In genomic region chr10:98461500-98461842, GRCh38 we compare ENCODE assay signal across 22 cellular contexts. TPM values are rescaled to one million over a fixed set of nuclear protein-coding genes. Genes with fewer than 3 reads are reported as not detected.
DNase-seq lines count a peak whose midpoint lies in the region; ATAC-seq, FAIRE-seq and TF ChIP-seq lines count a peak whose summit lies in the region.
"Had no signal": no experiment of that assay in that cellular context is flagged by ENCODE, and none has a peak within 500 bp of the region (broad histone marks: within the 10 kb centered on the region; RNA-seq: fewer than 3 reads in every experiment).

No MANE protein-coding gene starts in this region.

- H3K4me1 Mint-ChIP-seq in activated T-helper 17 cell treated with anti-CD3 and anti-CD28 coated beads, Interleukin-2, amount 50 U/mL, for 72 hours: no peaks in the 10 kb centered on the region
- H3K4me1 Mint-ChIP-seq: activated CD4-positive, alpha-beta T cell treated with anti-CD3 and anti-CD28 coated beads, Interleukin-2, amount 10 ng/mL, durations not matched to agents 7 days and 5 days had no signal

- in situ Hi-C loops in GM23248 (cut with MboI) (loop anchor here (10.0 kb wide), 1 partner anchor 793 kb away; no protein-coding TSS in a partner anchor), HepG2 (cut with HindIII; ENCODE audit: extremely low pct_ligation_motif_present, low pct_unique_long_range_greater_than_20kb) (loop anchor here (25.0 kb wide), 1 partner anchor 576 kb away; no protein-coding TSS in a partner anchor)

- no peak for ATAC-seq in activated T-helper 17 cell treated with anti-CD3 and anti-CD28 coated beads, Interleukin-2, amount 50 U/mL, for 72 hours (replicated peaks)
- ATAC-seq in HepG2: no peak

- peaks cover 10% of the 10 kb centered on the region; the same call in 1 of the 2 replicates for H3F3A ChIP-seq in GM23248 (ENCODE audit: insufficient read depth)

- H3K4me1 ChIP-seq in GM23248 (ENCODE audit: insufficient read depth) (peaks cover 9% of the 10 kb centered on the region), keratinocyte (ENCODE audit: control insufficient read depth, extremely low read depth, insufficient read depth, low read length) (peaks cover 25% of the 10 kb centered on the region), skeletal muscle satellite cell (ENCODE audit: control insufficient read depth, insufficient read depth, low read length) (peaks cover 17% of the 10 kb centered on the region), HepG2 (ENCODE audit: insufficient read depth, low read length) (peaks cover 14% of the 10 kb centered on the region; the same call in 1 of the 2 replicates)

- TF ChIP-seq CTCF in keratinocyte (optimal IDR thresholded peaks at IDR 0.05 in 1 of 3, IDR thresholded peaks at IDR 0.05 in 1 of 3, conservative IDR thresholded peaks at IDR 0.05 in 1 of 3; ENCODE audit: extremely low read depth in 1 of 3, insufficient read depth in 2 of 3, low read length in 3 of 3) (no peak), HepG2 (CRISPR knock-in tag; IDR thresholded peaks at IDR 0.05) (no peak)

- 96 to 99% methylated on average over 3 of the region's 3 CpGs for WGBS in GM23248 (ENCODE audit: low coverage in 1 of 2, low lambda C conversion rate in 2 of 2, missing lambda C conversion rate in 2 of 2), 2 experiments
- 72% methylated on average over 3 of the region's 3 CpGs for WGBS in HepG2 (ENCODE audit: low lambda C conversion rate)

- H3K79me2 ChIP-seq in GM23248 (ENCODE audit: insufficient read depth) (no peaks in the 10 kb centered on the region), keratinocyte (ENCODE audit: control insufficient read depth, insufficient read depth, low read length) (no peaks in the 10 kb centered on the region), HepG2 (ENCODE audit: insufficient read depth, low read length) (no peaks in the 10 kb centered on the region)

- intact Hi-C loops in HepG2 (cut with micrococcal nuclease; ENCODE audit: unreplicated experiment): loop anchor here (10.0 kb wide), 1 partner anchor 403 kb away; no protein-coding TSS in a partner anchor

- peak overlapping the region; percentile 40 for H3K4me2 ChIP-seq in GM23248 (ENCODE audit: unreplicated experiment)
- no peak overlapping the region for H3K4me2 ChIP-seq in keratinocyte (ENCODE audit: control insufficient read depth, extremely low read depth, insufficient read depth, low read depth, low read length)
- H3K4me2 ChIP-seq in skeletal muscle satellite cell (ENCODE audit: low read length): peak overlapping the region; percentile 49
- no peak overlapping the region for H3K4me2 ChIP-seq in HepG2 (ENCODE audit: low read depth, low read length)
- H3K4me2 ChIP-seq: neural progenitor cell had no signal

- peaks cover 17% of the 10 kb centered on the region for H3K27me3 Mint-ChIP-seq in activated T-helper 17 cell treated with anti-CD3 and anti-CD28 coated beads, Interleukin-2, amount 50 U/mL, for 72 hours

- H4K20me1 ChIP-seq in GM23248 (ENCODE audit: insufficient read depth) (no peaks in the 10 kb centered on the region), keratinocyte (ENCODE audit: control insufficient read depth, extremely low read depth, insufficient read depth, low read length) (no peaks in the 10 kb centered on the region), HepG2 (ENCODE audit: insufficient read depth, low read length) (no peaks in the 10 kb centered on the region)

- no peak overlapping the region for H3K9ac ChIP-seq in GM23248
- H3K9ac ChIP-seq in keratinocyte (ENCODE audit: control insufficient read depth, extremely low read depth, insufficient read depth, low read length): no peak overlapping the region
- no peak overlapping the region for H3K9ac ChIP-seq in skeletal muscle satellite cell (ENCODE audit: low read depth, low read length)
- H3K9ac ChIP-seq in HepG2 (ENCODE audit: insufficient read depth, low read depth, low read length): no peak overlapping the region
- H3K9ac ChIP-seq: neural progenitor cell had no signal

- dilution Hi-C loops in keratinocyte (cut with MboI; ENCODE audit: extremely low pct_ligation_motif_present, low sequenced_read_pairs): no loop called here

- H3K27ac Mint-ChIP-seq in activated T-helper 17 cell treated with anti-CD3 and anti-CD28 coated beads, Interleukin-2, amount 50 U/mL, for 72 hours: peak overlapping the region; percentile 14
- H3K27ac Mint-ChIP-seq: activated CD4-positive, alpha-beta T cell treated with anti-CD3 and anti-CD28 coated beads, Interleukin-2, amount 10 ng/mL, durations not matched to agents 7 days and 5 days; endodermal cell; neural progenitor cell had no signal

- H3K9me1 ChIP-seq in keratinocyte (ENCODE audit: control insufficient read depth, extremely low read depth, insufficient read depth, low read length): no peaks in the 10 kb centered on the region

- TF ChIP-seq EP300 in HepG2 (IDR thresholded peaks at IDR 0.05; ENCODE audit: low read depth in 2 of 2, low read length in 2 of 2): no peak
- no peak for TF ChIP-seq EP300 in HepG2 (CRISPR knock-in tag; IDR thresholded peaks at IDR 0.05; ENCODE audit: borderline replicate concordance)

- H3K4me3 ChIP-seq in GM23248 (no peak overlapping the region), keratinocyte (ENCODE audit: control insufficient read depth in 2 of 3, extremely low read depth in 1 of 3, insufficient read depth in 2 of 3, low read depth in 1 of 3, low read length in 3 of 3) (no peak overlapping the region), skeletal muscle satellite cell (ENCODE audit: low read length) (no peak overlapping the region), HepG2 (replicated peaks in 1 of 3; ENCODE audit: insufficient read depth in 1 of 3, low read depth in 2 of 3, low read length in 3 of 3) (no peak overlapping the region)
- H3K4me3 ChIP-seq: neural progenitor cell, testis had no signal

- BruUV-seq in HepG2 (replicated peaks; lab: Mats Ljungman, UMichigan): no TSS peak

- no peak overlapping the region for H3K4me3 Mint-ChIP-seq in activated T-helper 17 cell treated with anti-CD3 and anti-CD28 coated beads, Interleukin-2, amount 50 U/mL, for 72 hours
- H3K4me3 Mint-ChIP-seq: activated CD4-positive, alpha-beta T cell treated with anti-CD3 and anti-CD28 coated beads, Interleukin-2, amount 10 ng/mL, durations not matched to agents 7 days and 5 days; endodermal cell; neural progenitor cell had no signal

- no peaks in the 10 kb centered on the region for H3K9me2 ChIP-seq in GM23248 (ENCODE audit: insufficient read depth)

- H3K36me3 ChIP-seq in GM23248 (ENCODE audit: low read depth) (no peaks in the 10 kb centered on the region), keratinocyte (ENCODE audit: control insufficient read depth in 2 of 2, extremely low read depth in 1 of 2, insufficient read depth in 2 of 2, low read length in 2 of 2) (no peaks in the 10 kb centered on the region), skeletal muscle satellite cell (ENCODE audit: insufficient read depth, low read length) (no peaks in the 10 kb centered on the region), HepG2 (replicated peaks in 1 of 2; ENCODE audit: control insufficient read depth in 1 of 2, insufficient read depth in 2 of 2, low read length in 2 of 2) (no peaks in the 10 kb centered on the region)
- H3K36me3 ChIP-seq: neural progenitor cell had no signal

- POLR2A ChIA-PET in HepG2 (lab: Yijun Ruan, JAX): interaction anchor here (1.3 kb wide), 2 partner anchors 15 to 46 kb away, joined by 4 to 5 read pairs; partner anchors contain the start of genes HPS1 and PYROXD2

- H3K9me3 Mint-ChIP-seq in activated T-helper 17 cell treated with anti-CD3 and anti-CD28 coated beads, Interleukin-2, amount 50 U/mL, for 72 hours: no peaks in the 10 kb centered on the region
- H3K9me3 Mint-ChIP-seq: activated CD4-positive, alpha-beta T cell treated with anti-CD3 and anti-CD28 coated beads, Interleukin-2, amount 10 ng/mL, durations not matched to agents 7 days and 5 days; endodermal cell; neural progenitor cell had no signal

- FAIRE-seq in keratinocyte (lab: Jason Lieb, UNC) (no peak), frontal cortex (lab: Jason Lieb, UNC) (no peak), HepG2 (lab: Jason Lieb, UNC) (no peak)
- FAIRE-seq: colon, kidney had no signal

- TF ChIP-seq RAD21 in HepG2 (CRISPR knock-in tag; IDR thresholded peaks at IDR 0.05): no peak

- CTCF ChIA-PET in HepG2 (lab: Yijun Ruan, JAX; ENCODE audit: low intra/inter-chr PET ratio, low total read pairs): no interaction called here

- no peak for TF ChIP-seq POLR2A in HepG2 (IDR thresholded peaks at IDR 0.05; ENCODE audit: insufficient read depth in 1 of 2, low read depth in 2 of 2, low read length in 2 of 2)

- H3K36me3 Mint-ChIP-seq in activated T-helper 17 cell treated with anti-CD3 and anti-CD28 coated beads, Interleukin-2, amount 50 U/mL, for 72 hours (ENCODE audit: low read depth): no peaks in the 10 kb centered on the region
- H3K36me3 Mint-ChIP-seq: neural progenitor cell had no signal

- H2AFZ ChIP-seq in GM23248: no peak overlapping the region
- no peak overlapping the region for H2AFZ ChIP-seq in keratinocyte (ENCODE audit: control insufficient read depth, low read length)
- no peak overlapping the region for H2AFZ ChIP-seq in HepG2 (ENCODE audit: low read length)
- H2AFZ ChIP-seq: neural progenitor cell had no signal

- H3K27me3 ChIP-seq in GM23248 (replicated peaks; ENCODE audit: insufficient read depth) (no peaks in the 10 kb centered on the region), keratinocyte (ENCODE audit: control insufficient read depth, extremely low read depth, insufficient read depth, low read length) (no peaks in the 10 kb centered on the region), skeletal muscle satellite cell (ENCODE audit: control insufficient read depth, insufficient read depth, low read length) (peaks cover 8% of the 10 kb centered on the region), HepG2 (ENCODE audit: control insufficient read depth in 1 of 2, insufficient read depth in 2 of 2, low read length in 2 of 2) (peaks cover 0 to 1% of the 10 kb centered on the region in 2 experiments; a peak in 2 of 5 replicates)
- H3K27me3 ChIP-seq: testis had no signal

- H3K27ac ChIP-seq in GM23248 (no peak overlapping the region), keratinocyte (ENCODE audit: control insufficient read depth, insufficient read depth, low read length) (peak overlapping the region; percentile 48), HepG2 (ENCODE audit: extremely low read length, insufficient read depth, low read length) (no peak overlapping the region)
- H3K27ac ChIP-seq: neural progenitor cell had no signal

- no peaks in the 10 kb centered on the region for H3K9me3 ChIP-seq in GM23248 (ENCODE audit: low read depth)
- no peaks in the 10 kb centered on the region for H3K9me3 ChIP-seq in keratinocyte (ENCODE audit: control insufficient read depth, low read depth, low read length)
- H3K9me3 ChIP-seq in skeletal muscle satellite cell (replicated peaks; ENCODE audit: low read length): no peaks in the 10 kb centered on the region
- no peaks in the 10 kb centered on the region for H3K9me3 ChIP-seq in HepG2 (ENCODE audit: low read length)
- H3K9me3 ChIP-seq: testis had no signal

- DNase-seq in GM23248: no peak
- DNase-seq in keratinocyte (ENCODE audit: low read depth, low spot score): no peak
- no peak for DNase-seq in mesenteric fat pad (ENCODE audit: low spot score)
- DNase-seq in frontal cortex (ENCODE audit: low spot score in 2 of 2): no peak
- no peak for DNase-seq in HepG2 (ENCODE audit: low spot score)
- DNase-seq: activated CD4-positive, alpha-beta T cell treated with anti-CD3 and anti-CD28 coated beads, Interleukin-2, amount 10 ng/mL, durations not matched to agents 7 days and 5 days; activated CD8-positive, alpha-beta memory T cell treated with anti-CD3 and anti-CD28 coated beads, Interleukin-2, amount 50 U/mL, for 4 hours; activated gamma-delta T cell; endodermal cell; GOT3; KG1; kidney; midbrain; NCI-H2029; NCI-H446 treated with DMSO at 0.1 percent for 48 hours; RPMI8226; stimulated activated CD4-positive, alpha-beta T cell treated with anti-CD3 and anti-CD28 coated beads, Interleukin-15, amount 100 ng/mL, for 24 hours had no signal

RNA-seq across cellular contexts. Expression of gene HPS1, which starts 14.7 kb away (rescaled TPM):
- 53.2 and 54.5 TPM in 2 replicates for total RNA-seq in GM23248 (2014; rRNA removed; shearing (Covaris generic))
- 80.6 and 86.9 TPM in 2 replicates for polyA plus RNA-seq in GM23248 (2016; fragmentation: Nextera tagmentation; extraction: Ambion mirVana)
- total RNA-seq in activated T-helper 17 cell treated with anti-CD3 and anti-CD28 coated beads, Interleukin-2, amount 50 U/mL, for 72 hours: 10 to 100 TPM; 49.1 to 56.9 TPM
- polyA plus RNA-seq in keratinocyte: 39.4 to 54.6 TPM (median 43.2 TPM) in 3 replicates
- polyA plus RNA-seq in keratinocyte (2011; ENCODE audit: low read depth): 17.5 TPM
- polyA plus RNA-seq in keratinocyte (2011; cell fraction: cytosol; rRNA removed): 48.0 and 65.8 TPM in 2 replicates
- polyA plus RNA-seq in keratinocyte (2011; cell fraction: nucleus; rRNA removed): 70.4 and 96.8 TPM in 2 replicates
- polyA plus RNA-seq in keratinocyte (2012; ENCODE audit: low replicate concordance): 40.7 and 47.7 TPM in 2 replicates
- polyA minus RNA-seq in keratinocyte: 38.8 to 68.4 TPM (median 42.7 TPM) in 3 replicates
- polyA minus RNA-seq in keratinocyte (2011; cell fraction: cytosol; rRNA and poly(A)+ RNA removed): 61.0 TPM
- polyA minus RNA-seq in keratinocyte (2011; cell fraction: nucleus; rRNA and poly(A)+ RNA removed): 39.3 and 41.8 TPM in 2 replicates
- total RNA-seq in skeletal muscle satellite cell (2012; rRNA removed): 26.6 and 35.5 TPM in 2 replicates
- total RNA-seq in mesenteric fat pad: 56.2 TPM
- 10.2 TPM for total RNA-seq in frontal cortex
- total RNA-seq in HepG2 (2016; rRNA removed; fragmentation: Illumina TruSeq; extraction: Trizol): 20.7 and 25.8 TPM in 2 replicates
- 50.6 and 58.2 TPM in 2 replicates for total RNA-seq in HepG2 (2016; cell fraction: cytosol; rRNA removed; fragmentation: Illumina TruSeq; extraction: Trizol; ENCODE audit: low read depth)
- total RNA-seq in HepG2 (2016; cell fraction: insoluble cytoplasmic fraction; rRNA removed; fragmentation: Illumina TruSeq; extraction: Trizol): 14.1 and 23.6 TPM in 2 replicates
- total RNA-seq in HepG2 (2016; cell fraction: membrane; rRNA removed; fragmentation: Illumina TruSeq; extraction: Trizol): 56.4 and 66.7 TPM in 2 replicates
- 19.0 and 25.7 TPM in 2 replicates for total RNA-seq in HepG2 (2016; cell fraction: nucleus; rRNA removed; fragmentation: Illumina TruSeq; extraction: Trizol)
- 24.6 and 33.7 TPM in 2 replicates for polyA plus RNA-seq in HepG2 (2011; rRNA removed)
- 18.0 and 21.8 TPM in 2 replicates for polyA plus RNA-seq in HepG2 (2011; cell fraction: cytosol; rRNA removed)
- 108 and 120 TPM in 2 replicates for polyA plus RNA-seq in HepG2 (2011; cell fraction: nucleus; rRNA removed)
- polyA plus RNA-seq in HepG2 (2012): 16.9 and 22.7 TPM in 2 replicates
- 68.9 and 83.5 TPM in 2 replicates for polyA plus RNA-seq in HepG2 (2016; cell fraction: cytosol; fragmentation: Illumina TruSeq; extraction: Trizol; ENCODE audit: low read depth)
- 19.4 and 23.0 TPM in 2 replicates for polyA plus RNA-seq in HepG2 (2016; cell fraction: insoluble cytoplasmic fraction; fragmentation: Illumina TruSeq; extraction: Trizol; ENCODE audit: low read depth)
- polyA plus RNA-seq in HepG2 (2016; cell fraction: membrane; fragmentation: Illumina TruSeq; extraction: Trizol; ENCODE audit: low read depth): 63.1 and 73.8 TPM in 2 replicates
- polyA plus RNA-seq in HepG2 (2016; cell fraction: nucleus; fragmentation: Illumina TruSeq; extraction: Trizol; ENCODE audit: insufficient read depth, low read depth): 43.6 and 45.7 TPM in 2 replicates
- polyA minus RNA-seq in HepG2 (2011; rRNA and poly(A)+ RNA removed; ENCODE audit: low replicate concordance): 35.4 and 47.2 TPM in 2 replicates
- 12.4 and 14.5 TPM in 2 replicates for polyA minus RNA-seq in HepG2 (2011; cell fraction: cytosol; rRNA and poly(A)+ RNA removed)
- polyA minus RNA-seq in HepG2 (2011; cell fraction: nucleus; rRNA and poly(A)+ RNA removed): 45.1 and 49.1 TPM in 2 replicates

RNA-seq across cellular contexts. Expression of gene PYROXD2, which starts 46.5 kb away (rescaled TPM):
- total RNA-seq in GM23248 (2014; rRNA removed; shearing (Covaris generic)): 13.8 and 14.0 TPM in 2 replicates
- polyA plus RNA-seq in GM23248 (2016; fragmentation: Nextera tagmentation; extraction: Ambion mirVana): 12.0 and 12.1 TPM in 2 replicates
- total RNA-seq in activated T-helper 17 cell treated with anti-CD3 and anti-CD28 coated beads, Interleukin-2, amount 50 U/mL, for 72 hours: 1 to 10 TPM; 5.1 to 7.0 TPM
- 4.0 to 6.9 TPM (median 4.4 TPM) in 3 replicates for polyA plus RNA-seq in keratinocyte
- polyA plus RNA-seq in keratinocyte (2011; ENCODE audit: low read depth): 2.8 TPM
- 1.7 and 3.1 TPM in 2 replicates for polyA plus RNA-seq in keratinocyte (2011; cell fraction: cytosol; rRNA removed)
- polyA plus RNA-seq in keratinocyte (2011; cell fraction: nucleus; rRNA removed): 14.8 and 20.2 TPM in 2 replicates
- polyA plus RNA-seq in keratinocyte (2012; ENCODE audit: low replicate concordance): 2.0 and 3.6 TPM in 2 replicates
- 3.2 to 4.8 TPM (median 4.3 TPM) in 3 replicates for polyA minus RNA-seq in keratinocyte
- polyA minus RNA-seq in keratinocyte (2011; cell fraction: cytosol; rRNA and poly(A)+ RNA removed): 3.6 TPM
- polyA minus RNA-seq in keratinocyte (2011; cell fraction: nucleus; rRNA and poly(A)+ RNA removed): 2.7 and 4.5 TPM in 2 replicates
- 3.9 and 6.1 TPM in 2 replicates for total RNA-seq in skeletal muscle satellite cell (2012; rRNA removed)
- 22.4 TPM for total RNA-seq in mesenteric fat pad
- total RNA-seq in frontal cortex: 2.4 TPM
- 1.8 and 2.0 TPM in 2 replicates for total RNA-seq in HepG2 (2016; rRNA removed; fragmentation: Illumina TruSeq; extraction: Trizol)
- total RNA-seq in HepG2 (2016; cell fraction: cytosol; rRNA removed; fragmentation: Illumina TruSeq; extraction: Trizol; ENCODE audit: low read depth): 0.26 and 3.0 TPM in 2 replicates
- 1.2 and 1.3 TPM in 2 replicates for total RNA-seq in HepG2 (2016; cell fraction: insoluble cytoplasmic fraction; rRNA removed; fragmentation: Illumina TruSeq; extraction: Trizol)
- 1.0 and 1.4 TPM in 2 replicates for total RNA-seq in HepG2 (2016; cell fraction: membrane; rRNA removed; fragmentation: Illumina TruSeq; extraction: Trizol)
- 1.6 and 2.0 TPM in 2 replicates for total RNA-seq in HepG2 (2016; cell fraction: nucleus; rRNA removed; fragmentation: Illumina TruSeq; extraction: Trizol)
- 6.2 and 10.7 TPM in 2 replicates for polyA plus RNA-seq in HepG2 (2011; rRNA removed)
- polyA plus RNA-seq in HepG2 (2011; cell fraction: cytosol; rRNA removed): 1.5 and 6.4 TPM in 2 replicates
- 22.4 and 28.0 TPM in 2 replicates for polyA plus RNA-seq in HepG2 (2011; cell fraction: nucleus; rRNA removed)
- 2.3 and 3.3 TPM in 2 replicates for polyA plus RNA-seq in HepG2 (2012)
- 1.6 and 1.7 TPM in 2 replicates for polyA plus RNA-seq in HepG2 (2016; cell fraction: cytosol; fragmentation: Illumina TruSeq; extraction: Trizol; ENCODE audit: low read depth)
- 0.78 and 1.6 TPM in 2 replicates for polyA plus RNA-seq in HepG2 (2016; cell fraction: insoluble cytoplasmic fraction; fragmentation: Illumina TruSeq; extraction: Trizol; ENCODE audit: low read depth)
- polyA plus RNA-seq in HepG2 (2016; cell fraction: membrane; fragmentation: Illumina TruSeq; extraction: Trizol; ENCODE audit: low read depth): 1.0 and 2.1 TPM in 2 replicates
- 1.6 and 2.6 TPM in 2 replicates for polyA plus RNA-seq in HepG2 (2016; cell fraction: nucleus; fragmentation: Illumina TruSeq; extraction: Trizol; ENCODE audit: insufficient read depth, low read depth)
- polyA minus RNA-seq in HepG2 (2011; rRNA and poly(A)+ RNA removed; ENCODE audit: low replicate concordance): 3.2 and 9.1 TPM in 2 replicates
- polyA minus RNA-seq in HepG2 (2011; cell fraction: cytosol; rRNA and poly(A)+ RNA removed): 0.97 and 2.5 TPM in 2 replicates
- polyA minus RNA-seq in HepG2 (2011; cell fraction: nucleus; rRNA and poly(A)+ RNA removed): 3.0 and 8.6 TPM in 2 replicates

Comparison
In these comparisons a context has a peak if more than half of its experiments do, and no peak if none do; other contexts are left out.
1. H3K4me2 ChIP-seq: peak in GM23248 (single experiment) and skeletal muscle satellite cell (single experiment); none in keratinocyte (single experiment) and HepG2 (single experiment).